Comparison of ENCODE assay signal across 9 cellular contexts in genomic region chr19:46621191-46622117, GRCh38. TPM values are rescaled to one million over a fixed set of nuclear protein-coding genes. Genes with fewer than 3 reads are reported as not detected.
DNase-seq lines count a peak whose midpoint lies in the region; ATAC-seq and TF ChIP-seq lines count a peak whose summit lies in the region.
"Had no signal": no experiment of that assay in that cellular context is flagged by ENCODE, and none has a peak within 500 bp of the region (broad histone marks: within the 10 kb centered on the region; RNA-seq: fewer than 3 reads in every experiment).

No MANE protein-coding gene starts in this region.

- H3K27ac Mint-ChIP-seq in activated T-cell treated with anti-CD3 and anti-CD28 coated beads, Interleukin-2, amount 50 U/mL, for 72 hours = peak overlapping the region; percentile 81

- no peak for DNase-seq in activated T-cell treated with anti-CD3 and anti-CD28 coated beads, Interleukin-2, amount 50 U/mL, for 72 hours
- DNase-seq in left ventricle myocardium superior = peak; percentile 35
- no peak for DNase-seq in LoVo (ENCODE audit: low spot score)
- DNase-seq in germinal center (ENCODE audit: low spot score) = no peak

- H3K9me3 ChIP-seq in skeletal muscle satellite cell (replicated peaks; ENCODE audit: low read length) = no peaks in the 10 kb centered on the region
- H3K9me3 ChIP-seq: SJCRH30 had no signal

- intact Hi-C loops in left ventricle myocardium superior (cut with micrococcal nuclease) = no loop called here

- peak overlapping the region; percentile 31 for H3K4me2 ChIP-seq in skeletal muscle satellite cell (ENCODE audit: low read length)

- no peak overlapping the region for H3K9ac ChIP-seq in skeletal muscle satellite cell (ENCODE audit: low read depth, low read length)

- H3K27me3 Mint-ChIP-seq in activated T-cell treated with anti-CD3 and anti-CD28 coated beads, Interleukin-2, amount 50 U/mL, for 72 hours (ENCODE audit: low read depth) = no peaks in the 10 kb centered on the region

- peaks cover 31% of the 10 kb centered on the region for H3K4me1 ChIP-seq in skeletal muscle satellite cell (ENCODE audit: control insufficient read depth, insufficient read depth, low read length)

- no peak for ATAC-seq in activated T-cell treated with anti-CD3 and anti-CD28 coated beads, Interleukin-2, amount 50 U/mL, for 72 hours (replicated peaks in 1 of 2)
- ATAC-seq in left ventricle myocardium superior (no peak), GM21529 (IDR thresholded peaks at IDR 0.05; ENCODE audit: unreplicated experiment) (no peak), HG03469 (IDR thresholded peaks at IDR 0.05; ENCODE audit: unreplicated experiment) (no peak)

- H3K36me3 ChIP-seq in skeletal muscle satellite cell (ENCODE audit: insufficient read depth, low read length) = no peaks in the 10 kb centered on the region
- H3K36me3 ChIP-seq: SJCRH30 had no signal

- H3K9me3 Mint-ChIP-seq in activated T-cell treated with anti-CD3 and anti-CD28 coated beads, Interleukin-2, amount 50 U/mL, for 72 hours = no peaks in the 10 kb centered on the region

- peaks cover 6% of the 10 kb centered on the region for H3K27me3 ChIP-seq in skeletal muscle satellite cell (ENCODE audit: control insufficient read depth, insufficient read depth, low read length)

- TF ChIP-seq CTCF in GM12873 (IDR thresholded peaks at IDR 0.05; ENCODE audit: insufficient read depth, low read depth, low read length, missing control alignments) = peak; percentile 12

- H3K36me3 Mint-ChIP-seq in activated T-cell treated with anti-CD3 and anti-CD28 coated beads, Interleukin-2, amount 50 U/mL, for 72 hours (ENCODE audit: insufficient read depth in 2 of 2) = peaks cover 13 to 29% of the 10 kb centered on the region in 2 donors

- H3K4me3 Mint-ChIP-seq in activated T-cell treated with anti-CD3 and anti-CD28 coated beads, Interleukin-2, amount 50 U/mL, for 72 hours = peak overlapping the region; percentile 95

- H3K4me1 Mint-ChIP-seq in activated T-cell treated with anti-CD3 and anti-CD28 coated beads, Interleukin-2, amount 50 U/mL, for 72 hours (ENCODE audit: low read depth) = peaks cover 79% of the 10 kb centered on the region

- no peak overlapping the region for H3K4me3 ChIP-seq in skeletal muscle satellite cell (ENCODE audit: low read length)
- H3K4me3 ChIP-seq: SJCRH30 had no signal

RNA-seq across cellular contexts. Expression of gene PTGIR, which starts 3.4 kb away (rescaled TPM):
- 10 to 100 TPM; 32.4 to 47.1 TPM for total RNA-seq in activated T-cell treated with anti-CD3 and anti-CD28 coated beads, Interleukin-2, amount 50 U/mL, for 72 hours
- total RNA-seq in left ventricle myocardium superior = 3.0 TPM
- total RNA-seq in skeletal muscle satellite cell (2012; rRNA removed) = 4.1 and 5.0 TPM in 2 replicates
- total RNA-seq: SJCRH30 had no signal

RNA-seq across cellular contexts. Expression of gene GNG8, which starts 14.5 kb away (rescaled TPM):
- total RNA-seq in activated T-cell treated with anti-CD3 and anti-CD28 coated beads, Interleukin-2, amount 50 U/mL, for 72 hours = 10 to 100 TPM; 24.8 to 29.5 TPM
- total RNA-seq in left ventricle myocardium superior = not detected
- not detected in 2 replicates for total RNA-seq in skeletal muscle satellite cell (2012; rRNA removed)
- total RNA-seq: SJCRH30 had no signal

RNA-seq across cellular contexts. Expression of gene CALM3, which starts 20.3 kb away (rescaled TPM):
- total RNA-seq in activated T-cell treated with anti-CD3 and anti-CD28 coated beads, Interleukin-2, amount 50 U/mL, for 72 hours = 100 to 1,000 TPM; 292 to 300 TPM
- 323 TPM for total RNA-seq in left ventricle myocardium superior
- total RNA-seq in skeletal muscle satellite cell (2012; rRNA removed) = 200 and 204 TPM in 2 replicates

RNA-seq across cellular contexts. Expression of gene DACT3, which starts 39.5 kb away (rescaled TPM):
- 1 to 10 TPM; 3.4 to 7.0 TPM for total RNA-seq in activated T-cell treated with anti-CD3 and anti-CD28 coated beads, Interleukin-2, amount 50 U/mL, for 72 hours
- total RNA-seq in left ventricle myocardium superior = 14.1 TPM
- 1.3 and 1.5 TPM in 2 replicates for total RNA-seq in skeletal muscle satellite cell (2012; rRNA removed)

Comparison
In these comparisons a context has a peak if more than half of its experiments do, and no peak if none do; other contexts are left out.
1. RNA of gene GNG8, which starts 14.5 kb away (total RNA-seq): 24.8 to 29.5 TPM in activated T-cell treated with anti-CD3 and anti-CD28 coated beads, Interleukin-2, amount 50 U/mL, for 72 hours; not detected in left ventricle myocardium superior (single experiment); every median in the first group is over 10 times any median in the second.